In genomic region chr6:4021862-4022715, GRCh38 we compare ENCODE assay signal across 9 cellular contexts. TPM values are rescaled to one million over a fixed set of nuclear protein-coding genes. Genes with fewer than 3 reads are reported as not detected.
DNase-seq lines count a peak whose midpoint lies in the region; ATAC-seq and TF ChIP-seq lines count a peak whose summit lies in the region.
"Had no signal": no experiment of that assay in that cellular context is flagged by ENCODE, and none has a peak within 500 bp of the region (broad histone marks: within the 10 kb centered on the region; RNA-seq: fewer than 3 reads in every experiment).

No MANE protein-coding gene starts in this region.

- TF ChIP-seq POLR2A in prostate gland (IDR thresholded peaks at IDR 0.05): no peak

- peak overlapping the region; percentile 97 to 99 for H3K27ac ChIP-seq in prostate gland

- H3K27me3 ChIP-seq in prostate gland (replicated peaks; ENCODE audit: insufficient read depth): no peaks in the 10 kb centered on the region

- no peaks in the 10 kb centered on the region for H3K27me3 Mint-ChIP-seq in activated T-cell treated with anti-CD3 and anti-CD28 coated beads, Interleukin-2, amount 50 U/mL, for 24 hours
- no peaks in the 10 kb centered on the region for H3K27me3 Mint-ChIP-seq in T-helper 17 cell

- H3K4me1 ChIP-seq in prostate gland (replicated peaks): peaks cover 3% of the 10 kb centered on the region

- H3K27ac Mint-ChIP-seq in activated T-cell treated with anti-CD3 and anti-CD28 coated beads, Interleukin-2, amount 50 U/mL, for 24 hours: peak overlapping the region; percentile 98
- peak overlapping the region; percentile 98 for H3K27ac Mint-ChIP-seq in T-helper 17 cell

- H3K4me1 Mint-ChIP-seq in activated T-cell treated with anti-CD3 and anti-CD28 coated beads, Interleukin-2, amount 50 U/mL, for 24 hours (ENCODE audit: low read depth): peaks cover 63% of the 10 kb centered on the region
- H3K4me1 Mint-ChIP-seq in T-helper 17 cell: peaks cover 42% of the 10 kb centered on the region

- TF ChIP-seq CTCF in foreskin fibroblast (IDR thresholded peaks at IDR 0.05; ENCODE audit: low read depth, low read length) (no peak), prostate gland (IDR thresholded peaks at IDR 0.05) (no peak)

- H3K9me3 ChIP-seq in T-helper 17 cell (ENCODE audit: control insufficient read depth, low read length, poor library complexity, severe bottlenecking): no peaks in the 10 kb centered on the region
- H3K9me3 ChIP-seq in prostate gland: no peaks in the 10 kb centered on the region

- peak overlapping the region; percentile 95 for H3K4me3 Mint-ChIP-seq in activated T-cell treated with anti-CD3 and anti-CD28 coated beads, Interleukin-2, amount 50 U/mL, for 24 hours
- peak overlapping the region; percentile 97 for H3K4me3 Mint-ChIP-seq in T-helper 17 cell

- no peaks in the 10 kb centered on the region for H3K9me3 Mint-ChIP-seq in activated T-cell treated with anti-CD3 and anti-CD28 coated beads, Interleukin-2, amount 50 U/mL, for 24 hours

- peaks cover 63% of the 10 kb centered on the region for H3K36me3 Mint-ChIP-seq in activated T-cell treated with anti-CD3 and anti-CD28 coated beads, Interleukin-2, amount 50 U/mL, for 24 hours (ENCODE audit: low read depth)
- H3K36me3 Mint-ChIP-seq in T-helper 17 cell (ENCODE audit: low read depth): no peaks in the 10 kb centered on the region

- H3K4me3 ChIP-seq in foreskin fibroblast (ENCODE audit: low read depth in 1 of 2, low read length in 2 of 2): peak overlapping the region; percentile 88 to 89
- H3K4me3 ChIP-seq in prostate gland: peak overlapping the region; percentile 75 to 88

- WGBS in prostate gland: 1% methylated on average over 15 of the region's 15 CpGs

- DNase-seq in activated T-cell treated with anti-CD3 and anti-CD28 coated beads, Interleukin-2, amount 50 U/mL, for 24 hours: no peak
- no peak for DNase-seq in activated T-cell treated with anti-CD3 and anti-CD28 coated beads for 4 hours
- DNase-seq in T-helper 17 cell: no peak
- no peak for DNase-seq in foreskin fibroblast
- no peak for DNase-seq in prostate gland (ENCODE audit: low spot score)
- DNase-seq in AG08396 (ENCODE audit: low spot score): no peak

- peak; percentile 6 for ATAC-seq in HG03139 (IDR thresholded peaks at IDR 0.05; ENCODE audit: unreplicated experiment)
- peak; percentile 16 for ATAC-seq in T-helper 17 cell
- no peak for ATAC-seq in GM21737 (IDR thresholded peaks at IDR 0.05; ENCODE audit: unreplicated experiment)

- H3K36me3 ChIP-seq in prostate gland: no peaks in the 10 kb centered on the region

- intact Hi-C loops in prostate gland (cut with DNase I): loop anchor here (5.0 kb wide), 1 partner anchor 115 kb away; the partner anchor contains the start of gene ECI2

RNA-seq across cellular contexts. Expression of gene FAM217A, which starts 56.8 kb away (rescaled TPM):
- total RNA-seq in T-helper 17 cell (not detected), prostate gland (1 to 10 TPM in 1 of 2 donors, not detected in 1; 1.7 TPM)
- total RNA-seq: renal cortical epithelial cell had no signal
